11 cellular contexts compared by ENCODE assay signal in the genomic region with DNA sequence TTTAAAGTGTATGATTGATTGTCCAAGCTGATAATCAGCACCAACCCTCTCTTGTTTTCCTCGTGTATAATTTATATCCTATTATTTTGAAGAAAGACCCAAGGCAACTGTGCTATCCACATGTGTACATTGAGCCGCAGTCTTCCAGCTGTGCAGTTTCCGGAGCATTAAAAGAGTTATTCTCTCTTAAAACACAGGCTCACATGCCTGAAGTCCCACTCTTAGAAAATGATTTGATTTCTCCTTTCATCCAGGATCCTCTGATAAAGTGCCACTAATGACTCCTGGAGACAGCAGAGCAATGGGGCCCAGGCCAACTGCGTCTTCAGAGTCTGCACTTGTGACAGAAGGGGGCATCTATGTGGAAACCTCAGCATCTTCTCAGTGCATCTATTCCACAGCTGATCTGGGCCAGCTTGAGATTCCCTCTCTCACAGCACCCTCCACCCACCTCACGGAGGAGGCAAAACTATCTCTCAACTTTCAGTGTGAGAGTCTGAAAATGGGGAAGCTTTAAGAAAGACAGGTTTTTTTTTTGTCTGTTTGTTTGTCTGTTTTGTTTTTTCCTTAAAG.
DNase-seq lines count a peak whose midpoint lies in the region; ATAC-seq and TF ChIP-seq lines count a peak whose summit lies in the region.
"Had no signal": no experiment of that assay in that cellular context is flagged by ENCODE, and none has a peak within 500 bp of the region (broad histone marks: within the 10 kb centered on the region; RNA-seq: fewer than 3 reads in every experiment).

No MANE protein-coding gene starts in this region.

- DNase-seq in A673 (ENCODE audit: low spot score) (peak; percentile 91), RPMI7951 (ENCODE audit: low read depth) (peak; percentile 64), epithelial cell of prostate (ENCODE audit: low read depth, low spot score) (no peak), neural progenitor cell (ENCODE audit: low spot score) (no peak), NCI-H1436 (lab: John Stamatoyannopoulos, UW) (no peak)
- no peak for DNase-seq in effector memory CD8-positive, alpha-beta T cell
- DNase-seq: activated effector memory CD4-positive, alpha-beta T cell treated with Interleukin-2 at 50 U/mL for 16 hours; colonic mucosa; NCI-H69 had no signal

- H3K79me2 ChIP-seq in neural progenitor cell (ENCODE audit: low read depth): no peaks in the 10 kb centered on the region

- H3K4me3 ChIP-seq in A673 (ENCODE audit: low read depth, low read length, poor library complexity, severe bottlenecking): no peak overlapping the region
- H3K4me3 ChIP-seq in neural progenitor cell: no peak overlapping the region
- H3K4me3 ChIP-seq: colonic mucosa had no signal

- intact Hi-C loops in A673 (cut with micrococcal nuclease; ENCODE audit: unreplicated experiment): loop anchor here (10.0 kb wide), 1 partner anchor 311 kb away; no protein-coding TSS in a partner anchor

- peak overlapping the region; percentile 36 for H3K27ac Mint-ChIP-seq in neural progenitor cell
- H3K27ac Mint-ChIP-seq in effector memory CD8-positive, alpha-beta T cell: no peak overlapping the region

- no peak overlapping the region for H3K4me2 ChIP-seq in neural progenitor cell

- H3K27ac ChIP-seq in A673 (ENCODE audit: low read depth, low read length, poor library complexity, severe bottlenecking) (peak overlapping the region; percentile 76), epithelial cell of prostate (peak overlapping the region; percentile 88), neural progenitor cell (no peak overlapping the region)
- H3K27ac ChIP-seq: colonic mucosa had no signal

- no peaks in the 10 kb centered on the region for H3K27me3 Mint-ChIP-seq in neural progenitor cell (ENCODE audit: insufficient read depth, low read depth)
- peaks cover 19 to 32% of the 10 kb centered on the region in 2 donors for H3K27me3 Mint-ChIP-seq in effector memory CD8-positive, alpha-beta T cell

- no peak overlapping the region for H2AFZ ChIP-seq in neural progenitor cell (replicated peaks)

- H3K4me1 Mint-ChIP-seq in neural progenitor cell: peaks cover 27% of the 10 kb centered on the region
- peaks cover 0 to 3% of the 10 kb centered on the region in 2 donors for H3K4me1 Mint-ChIP-seq in effector memory CD8-positive, alpha-beta T cell (ENCODE audit: low read depth in 2 of 2)

- no peaks in the 10 kb centered on the region for H3F3A ChIP-seq in neural progenitor cell (ENCODE audit: low read depth)

- no TSS peak for BruUV-seq in A673 (replicated peaks; lab: Mats Ljungman, UMichigan)

- H3K36me3 ChIP-seq in A673 (ENCODE audit: insufficient read depth, low read length, poor library complexity, severe bottlenecking) (no peaks in the 10 kb centered on the region), neural progenitor cell (no peaks in the 10 kb centered on the region)
- H3K36me3 ChIP-seq: colonic mucosa had no signal

- CTCF ChIA-PET in A673 (lab: Charles Lee): no interaction called here

- H3K9me3 ChIP-seq in A673 (ENCODE audit: low read depth, low read length, poor library complexity, severe bottlenecking) (no peaks in the 10 kb centered on the region), neural progenitor cell (ENCODE audit: low read depth) (no peaks in the 10 kb centered on the region)
- H3K9me3 ChIP-seq: colonic mucosa had no signal

- H4K20me1 ChIP-seq in neural progenitor cell (ENCODE audit: low read depth): no peaks in the 10 kb centered on the region

- H3K27me3 ChIP-seq in A673 (replicated peaks; ENCODE audit: insufficient read depth, low read depth, low read length, poor library complexity): peaks cover 6% of the 10 kb centered on the region
- H3K27me3 ChIP-seq in neural progenitor cell: no peaks in the 10 kb centered on the region
- H3K27me3 ChIP-seq: colonic mucosa had no signal

- no peak for ATAC-seq in effector memory CD8-positive, alpha-beta T cell (replicated peaks)
- ATAC-seq in GM18870 (IDR thresholded peaks at IDR 0.05; ENCODE audit: unreplicated experiment) (no peak), HG03342 (IDR thresholded peaks at IDR 0.05; ENCODE audit: unreplicated experiment) (no peak)

- H3K36me3 Mint-ChIP-seq in neural progenitor cell: no peaks in the 10 kb centered on the region
- peaks cover 2% of the 10 kb centered on the region for H3K36me3 Mint-ChIP-seq in effector memory CD8-positive, alpha-beta T cell (ENCODE audit: insufficient read depth)

- H3K4me3 Mint-ChIP-seq in neural progenitor cell: no peak overlapping the region
- no peak overlapping the region for H3K4me3 Mint-ChIP-seq in effector memory CD8-positive, alpha-beta T cell

- peaks cover 3% of the 10 kb centered on the region for H3K9me3 Mint-ChIP-seq in neural progenitor cell
- H3K9me3 Mint-ChIP-seq in effector memory CD8-positive, alpha-beta T cell: no peaks in the 10 kb centered on the region

- POLR2A ChIA-PET in A673 (lab: Charles Lee; ENCODE audit: low non-redundant PET): interaction anchor here (0.7 kb wide), 1 partner anchor 26 kb away, joined by 6 read pairs; no protein-coding TSS in a partner anchor

- H3K4me1 ChIP-seq in A673 (ENCODE audit: insufficient read depth, low read length, poor library complexity, severe bottlenecking) (peaks cover 14% of the 10 kb centered on the region), neural progenitor cell (peaks cover 5% of the 10 kb centered on the region)
- H3K4me1 ChIP-seq: colonic mucosa had no signal

- H3K9ac ChIP-seq in neural progenitor cell: no peak overlapping the region

- TF ChIP-seq CTCF in A673 (conservative IDR thresholded peaks at IDR 0.05; ENCODE audit: low read depth, low read length): no peak
- no peak for TF ChIP-seq CTCF in neural progenitor cell (IDR thresholded peaks at IDR 0.05)

Comparison
In these comparisons a context has a peak if more than half of its experiments do, and no peak if none do; other contexts are left out.
1. DNase-seq: peak in A673 (single experiment) and RPMI7951 (single experiment); none in epithelial cell of prostate (single experiment), neural progenitor cell (single experiment), effector memory CD8-positive, alpha-beta T cell (0 of 3) and NCI-H1436 (single experiment).